In the genomic region with DNA sequence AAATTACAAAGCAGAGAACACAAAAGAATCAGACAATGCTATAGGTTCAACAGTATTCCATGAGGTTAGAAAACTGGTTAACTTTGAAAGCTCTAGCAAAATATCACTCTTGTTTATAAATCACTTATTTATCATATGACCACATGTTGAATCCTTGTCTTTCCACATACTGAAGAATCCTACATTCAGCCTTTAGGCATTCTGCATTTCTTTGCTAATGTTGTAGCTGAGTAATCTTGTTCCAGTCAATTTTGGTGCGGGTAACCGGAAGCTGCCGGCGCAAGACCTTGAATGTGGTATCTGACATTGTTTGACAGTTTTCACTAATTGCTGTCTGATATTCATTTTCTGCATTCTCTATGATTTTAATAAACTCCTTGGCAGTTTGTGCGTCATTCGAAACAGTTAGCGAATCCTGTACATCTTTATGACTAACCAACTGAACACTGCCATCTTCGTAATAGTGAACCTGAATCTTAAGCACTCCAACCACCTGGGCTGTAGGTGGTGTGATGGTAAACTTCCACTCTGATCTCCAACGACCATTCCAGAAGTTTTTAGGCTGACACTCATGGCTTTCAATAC, we compare ENCODE assay signal across 22 cellular contexts.
DNase-seq lines count a peak whose midpoint lies in the region; ATAC-seq, FAIRE-seq and TF ChIP-seq lines count a peak whose summit lies in the region.
"Had no signal": no experiment of that assay in that cellular context is flagged by ENCODE, and none has a peak within 500 bp of the region (broad histone marks: within the 10 kb centered on the region; RNA-seq: fewer than 3 reads in every experiment).

No MANE protein-coding gene starts in this region.

- H3K4me3 Mint-ChIP-seq in astrocyte (ENCODE audit: unreplicated experiment) = no peak overlapping the region
- no peak overlapping the region for H3K4me3 Mint-ChIP-seq in stimulated activated effector memory CD8-positive, alpha-beta T cell treated with anti-CD3 and anti-CD28 coated beads, Interleukin-12 subunit alpha, Interleukin-12 subunit beta, amount 100 ng/mL, for 72 hours
- no peak overlapping the region for H3K4me3 Mint-ChIP-seq in endodermal cell
- H3K4me3 Mint-ChIP-seq: CD8-positive, alpha-beta T cell; IgD-negative memory B cell had no signal

- H2AK5ac ChIP-seq in neuronal stem cell (ENCODE audit: low read depth, low read length) = no peak overlapping the region

- no peak overlapping the region for H2BK5ac ChIP-seq in neuronal stem cell (ENCODE audit: low read length)

- no peak overlapping the region for H3K4ac ChIP-seq in neuronal stem cell (ENCODE audit: low read length)

- peaks cover 3% of the 10 kb centered on the region for H3K36me3 ChIP-seq in astrocyte (ENCODE audit: insufficient read depth, low read length)
- peaks cover 4% of the 10 kb centered on the region for H3K36me3 ChIP-seq in endodermal cell (ENCODE audit: control insufficient read depth, insufficient read depth, low read length)
- peaks cover 2 to 31% of the 10 kb centered on the region in 2 donors for H3K36me3 ChIP-seq in neuronal stem cell (replicated peaks in 1 of 2; ENCODE audit: control insufficient read depth in 2 of 2, insufficient read depth in 2 of 2, low read length in 2 of 2)
- no peaks in the 10 kb centered on the region for H3K36me3 ChIP-seq in MG63
- H3K36me3 ChIP-seq: HAP-1, Peyer's patch had no signal

- H3K27ac ChIP-seq in astrocyte (ENCODE audit: low read depth, low read length) (no peak overlapping the region), endodermal cell (ENCODE audit: low read depth, low read length) (no peak overlapping the region), neuronal stem cell (replicated peaks; ENCODE audit: low read length) (no peak overlapping the region)
- H3K27ac ChIP-seq: Peyer's patch, SJCRH30 had no signal

- H4K91ac ChIP-seq in neuronal stem cell (ENCODE audit: low read depth, low read length, poor library complexity) = no peak overlapping the region

- peaks cover 4% of the 10 kb centered on the region for H3K4me1 Mint-ChIP-seq in astrocyte (ENCODE audit: low read depth, unreplicated experiment)
- H3K4me1 Mint-ChIP-seq in stimulated activated effector memory CD8-positive, alpha-beta T cell treated with anti-CD3 and anti-CD28 coated beads, Interleukin-12 subunit alpha, Interleukin-12 subunit beta, amount 100 ng/mL, for 72 hours = peaks cover 22% of the 10 kb centered on the region
- H3K4me1 Mint-ChIP-seq in endodermal cell = peaks cover 2% of the 10 kb centered on the region

- no peak overlapping the region for H2BK120ac ChIP-seq in neuronal stem cell (ENCODE audit: low read depth, low read length)

- no peak overlapping the region for H2BK15ac ChIP-seq in neuronal stem cell (ENCODE audit: low read length)

- no peak overlapping the region for H2BK12ac ChIP-seq in neuronal stem cell (ENCODE audit: low read length)

- peak; percentile 83 for ATAC-seq in stimulated activated effector memory CD8-positive, alpha-beta T cell treated with anti-CD3 and anti-CD28 coated beads, Interleukin-12 subunit alpha, Interleukin-12 subunit beta, amount 100 ng/mL, for 72 hours
- ATAC-seq: CD8-positive, alpha-beta T cell had no signal

- peaks cover 3% of the 10 kb centered on the region for H4K20me1 ChIP-seq in astrocyte (ENCODE audit: insufficient read depth, low read length)

- TF ChIP-seq CTCF in astrocyte (IDR thresholded peaks at IDR 0.05; ENCODE audit: insufficient read depth, low read depth, low read length) = no peak
- no peak for TF ChIP-seq CTCF in endodermal cell (conservative IDR thresholded peaks at IDR 0.05)

- H3K4me2 ChIP-seq in astrocyte (ENCODE audit: low read length) = no peak overlapping the region
- no peak overlapping the region for H3K4me2 ChIP-seq in neuronal stem cell (ENCODE audit: insufficient read depth, low read length, poor library complexity, severe bottlenecking)

- H3K9me3 ChIP-seq in astrocyte (ENCODE audit: insufficient read depth, low read depth, low read length) = no peaks in the 10 kb centered on the region
- H3K9me3 ChIP-seq in endodermal cell (ENCODE audit: control insufficient read depth, low read length) = no peaks in the 10 kb centered on the region
- peaks cover 0 to 3% of the 10 kb centered on the region in 2 donors for H3K9me3 ChIP-seq in neuronal stem cell (replicated peaks in 1 of 2; ENCODE audit: control insufficient read depth in 2 of 2, insufficient read depth in 1 of 2, low read depth in 1 of 2, low read length in 2 of 2)
- H3K9me3 ChIP-seq in MG63 = no peaks in the 10 kb centered on the region
- H3K9me3 ChIP-seq: HAP-1, Peyer's patch, SJCRH30 had no signal

- no peak overlapping the region for H3K18ac ChIP-seq in neuronal stem cell (ENCODE audit: low read length)

- DNase-seq in GM12891 (ENCODE audit: insufficient read length, low spot score) = no peak
- no peak for DNase-seq in astrocyte (ENCODE audit: low read depth)
- no peak for DNase-seq in stimulated activated effector memory CD8-positive, alpha-beta T cell treated with anti-CD3 and anti-CD28 coated beads, Interleukin-12 subunit alpha, Interleukin-12 subunit beta, amount 100 ng/mL, for 72 hours (ENCODE audit: low spot score in 2 of 2)
- DNase-seq in endodermal cell = no peak
- DNase-seq in neuronal stem cell (ENCODE audit: low spot score) = no peak
- no peak for DNase-seq in MG63
- DNase-seq: AML-193; C1 segment of cervical spinal cord; CD8-positive, alpha-beta T cell; GDM1; MV-4-11; NCI-H1105 treated with DMSO at 0.1 percent for 48 hours; NCI-H1694; NCI-H2081; NCI-H2171; NCI-H524 treated with DMSO at 0.1 percent for 48 hours; NCI-H82; Peyer's patch; SJCRH30 had no signal

- no peaks in the 10 kb centered on the region for H3K79me1 ChIP-seq in neuronal stem cell (ENCODE audit: low read depth, low read length)

- no peak overlapping the region for H3K14ac ChIP-seq in neuronal stem cell (ENCODE audit: low read length)

- no peaks in the 10 kb centered on the region for H3K79me2 ChIP-seq in astrocyte (ENCODE audit: insufficient read depth, low read length)

- no peak overlapping the region for H3K9ac ChIP-seq in astrocyte (ENCODE audit: low read length)
- no peak overlapping the region for H3K9ac ChIP-seq in endodermal cell (ENCODE audit: extremely low read depth, low read length, poor library complexity, severe bottlenecking)
- H3K9ac ChIP-seq in neuronal stem cell (ENCODE audit: low read depth, low read length, poor library complexity) = no peak overlapping the region

- no peaks in the 10 kb centered on the region for H3K27me3 ChIP-seq in astrocyte (ENCODE audit: insufficient read depth, low read length)
- H3K27me3 ChIP-seq in endodermal cell (ENCODE audit: control insufficient read depth, insufficient read depth, low read length, poor library complexity, severe bottlenecking) = no peaks in the 10 kb centered on the region
- H3K27me3 ChIP-seq in neuronal stem cell (ENCODE audit: control insufficient read depth in 3 of 3, insufficient read depth in 3 of 3, low read depth in 1 of 3, low read length in 3 of 3) = no peaks in the 10 kb centered on the region
- no peaks in the 10 kb centered on the region for H3K27me3 ChIP-seq in MG63
- H3K27me3 ChIP-seq: Peyer's patch, SJCRH30 had no signal

- no peaks in the 10 kb centered on the region for H3K4me1 ChIP-seq in astrocyte (ENCODE audit: insufficient read depth, low read length)
- H3K4me1 ChIP-seq in endodermal cell (ENCODE audit: control insufficient read depth, insufficient read depth, low read length) = no peaks in the 10 kb centered on the region
- no peaks in the 10 kb centered on the region for H3K4me1 ChIP-seq in neuronal stem cell (ENCODE audit: control insufficient read depth in 2 of 2, insufficient read depth in 1 of 2, low read depth in 1 of 2, low read length in 2 of 2)
- H3K4me1 ChIP-seq: HAP-1, SJCRH30 had no signal

- no peak for TF ChIP-seq POLR2A in GM12891 (IDR thresholded peaks at IDR 0.05; ENCODE audit: low read depth, low read length)

- H3K9me3 Mint-ChIP-seq in astrocyte (ENCODE audit: unreplicated experiment) = no peaks in the 10 kb centered on the region
- no peaks in the 10 kb centered on the region for H3K9me3 Mint-ChIP-seq in stimulated activated effector memory CD8-positive, alpha-beta T cell treated with anti-CD3 and anti-CD28 coated beads, Interleukin-12 subunit alpha, Interleukin-12 subunit beta, amount 100 ng/mL, for 72 hours
- no peaks in the 10 kb centered on the region for H3K9me3 Mint-ChIP-seq in endodermal cell
- H3K9me3 Mint-ChIP-seq: CD8-positive, alpha-beta T cell had no signal

- FAIRE-seq in GM12891 (lab: Jason Lieb, UNC) (peak; percentile 13), astrocyte (lab: Jason Lieb, UNC) (peak; percentile 41), islet of Langerhans (lab: Jason Lieb, UNC) (peak; percentile 33)

- H4K8ac ChIP-seq in neuronal stem cell (ENCODE audit: low read depth, low read length) = no peak overlapping the region

- no peak overlapping the region for H3K23ac ChIP-seq in neuronal stem cell (ENCODE audit: low read depth, low read length, poor library complexity)

- H3K27ac Mint-ChIP-seq in astrocyte (ENCODE audit: unreplicated experiment) (no peak overlapping the region), endodermal cell (no peak overlapping the region)
- H3K27ac Mint-ChIP-seq in stimulated activated effector memory CD8-positive, alpha-beta T cell treated with anti-CD3 and anti-CD28 coated beads, Interleukin-12 subunit alpha, Interleukin-12 subunit beta, amount 100 ng/mL, for 72 hours = no peak overlapping the region
- H3K27ac Mint-ChIP-seq: CD8-positive, alpha-beta T cell; IgD-negative memory B cell had no signal

- peaks cover 9% of the 10 kb centered on the region for H3K36me3 Mint-ChIP-seq in astrocyte (ENCODE audit: low read depth, unreplicated experiment)
- no peaks in the 10 kb centered on the region for H3K36me3 Mint-ChIP-seq in stimulated activated effector memory CD8-positive, alpha-beta T cell treated with anti-CD3 and anti-CD28 coated beads, Interleukin-12 subunit alpha, Interleukin-12 subunit beta, amount 100 ng/mL, for 72 hours
- peaks cover 19% of the 10 kb centered on the region for H3K36me3 Mint-ChIP-seq in endodermal cell (ENCODE audit: low read depth)

- H3K27me3 Mint-ChIP-seq in astrocyte (ENCODE audit: low read depth, unreplicated experiment) (no peaks in the 10 kb centered on the region), endodermal cell (ENCODE audit: insufficient read depth) (no peaks in the 10 kb centered on the region)
- H3K27me3 Mint-ChIP-seq: IgD-negative memory B cell had no signal

- H3K4me3 ChIP-seq in astrocyte (ENCODE audit: insufficient read depth, low read depth, low read length) (no peak overlapping the region), endodermal cell (ENCODE audit: low read length) (no peak overlapping the region), neuronal stem cell (ENCODE audit: low read length in 2 of 2) (no peak overlapping the region), MG63 (no peak overlapping the region)
- H3K4me3 ChIP-seq: HAP-1, Peyer's patch, SJCRH30 had no signal

- H2AFZ ChIP-seq in astrocyte (ENCODE audit: low read depth, low read length) (no peak overlapping the region), neuronal stem cell (ENCODE audit: low read length) (no peak overlapping the region)

- 94 to 95% methylated on average over 9 of the region's 9 CpGs for WGBS in endodermal cell (ENCODE audit: insufficient coverage in 1 of 2, insufficient read length in 1 of 2), 2 experiments
- WGBS in neuronal stem cell (ENCODE audit: extremely low coverage in 2 of 2, insufficient read length in 2 of 2, insufficient replicate concordance in 1 of 2), 2 donors = no CpG with 5 or more reads among the region's 9 CpGs

TF ChIP-seq in GM12891, 5 proteins besides CTCF, POLR2A, EP300 and RAD21 (continues in another document):
- no peak for TF ChIP-seq POLR2AphosphoS5 (IDR thresholded peaks at IDR 0.05; ENCODE audit: low read depth, low read length)
